Comparison of ENCODE assay signal across 8 cellular contexts in the genomic region with DNA sequence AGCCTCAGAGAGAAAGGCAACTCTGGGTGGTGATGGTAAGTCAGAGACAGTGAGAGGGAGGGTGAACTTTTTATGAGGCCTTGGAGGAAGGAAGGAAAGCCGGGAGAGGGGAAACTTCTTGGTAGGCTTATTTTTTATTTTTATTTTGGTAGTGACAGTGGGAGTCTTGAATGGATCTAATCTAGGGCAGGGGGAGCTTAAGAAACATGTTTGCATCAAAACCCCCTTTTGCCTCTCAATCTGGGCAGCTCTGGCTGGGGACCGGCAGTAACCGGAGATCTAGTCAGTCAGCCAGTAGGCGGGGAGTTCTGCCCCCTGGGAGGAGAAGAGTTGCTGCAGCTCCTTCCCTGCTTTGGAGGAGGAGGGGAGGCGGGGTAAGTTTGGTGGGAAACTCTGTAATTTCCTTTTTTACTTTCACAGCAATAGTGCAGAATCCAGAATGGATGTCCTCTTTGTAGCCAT. TPM values are rescaled to one million over a fixed set of nuclear protein-coding genes. Genes with fewer than 3 reads are reported as not detected.
DNase-seq lines count a peak whose midpoint lies in the region; ATAC-seq and TF ChIP-seq lines count a peak whose summit lies in the region.

Gene C1orf54, plus strand, starts transcription at position 412 of the 462 bp plus-strand sequence. Its CDS starts 28 bp downstream, at position 440.

- POLR2A ChIA-PET in CD8-positive, alpha-beta memory T cell (lab: Charles Lee), result no interaction called here
- POLR2A ChIA-PET in CD4-positive, alpha-beta T cell (lab: Charles Lee), result no interaction called here

- ATAC-seq in HG03139 (IDR thresholded peaks at IDR 0.05; ENCODE audit: unreplicated experiment) (no peak), GM19397 (IDR thresholded peaks at IDR 0.05; ENCODE audit: unreplicated experiment) (no peak), GM18907 (IDR thresholded peaks at IDR 0.05; ENCODE audit: unreplicated experiment) (no peak)
- no peak for ATAC-seq in CD4-positive, alpha-beta T cell (ENCODE audit: poor library complexity)

- DNase-seq in CD8-positive, alpha-beta memory T cell, result no peak
- DNase-seq in OCI-M1 (lab: John Stamatoyannopoulos, UW), result peak; percentile 71
- peak; percentile 69 for DNase-seq in fibroblast of the aortic adventitia (ENCODE audit: low read depth)
- DNase-seq in osteocyte (ENCODE audit: extremely low spot score, unreplicated experiment), result peak; percentile 88
- no peak for DNase-seq in CD4-positive, alpha-beta T cell

- no peak within 1 kb of the TSS for H3K27ac Mint-ChIP-seq in CD8-positive, alpha-beta memory T cell
- H3K27ac Mint-ChIP-seq in osteocyte (ENCODE audit: unreplicated experiment), result peak within 1 kb of the TSS; percentile 98
- no peak within 1 kb of the TSS for H3K27ac Mint-ChIP-seq in CD4-positive, alpha-beta T cell

- TF ChIP-seq CTCF in fibroblast of the aortic adventitia (IDR thresholded peaks at IDR 0.05; ENCODE audit: insufficient read depth, low read length), result peak; percentile 36
- peak; percentile 40 for TF ChIP-seq CTCF in osteocyte (IDR thresholded peaks at IDR 0.05)
- TF ChIP-seq CTCF in CD4-positive, alpha-beta T cell (IDR thresholded peaks at IDR 0.05), result no peak

- peaks cover 8 to 23% (median 10%) of the 10 kb centered on the region in 3 donors for H3K36me3 Mint-ChIP-seq in CD8-positive, alpha-beta memory T cell
- H3K36me3 Mint-ChIP-seq in osteocyte (ENCODE audit: unreplicated experiment), result peaks cover 8% of the 10 kb centered on the region
- H3K36me3 Mint-ChIP-seq in CD4-positive, alpha-beta T cell (ENCODE audit: low read depth), result peaks cover 27% of the 10 kb centered on the region

- peaks cover 16 to 25% (median 21%) of the 10 kb centered on the region in 3 donors for H3K4me1 Mint-ChIP-seq in CD8-positive, alpha-beta memory T cell
- peaks cover 41% of the 10 kb centered on the region for H3K4me1 Mint-ChIP-seq in osteocyte (ENCODE audit: unreplicated experiment)
- H3K4me1 Mint-ChIP-seq in CD4-positive, alpha-beta T cell (ENCODE audit: low read depth), result peaks cover 22% of the 10 kb centered on the region

- H3K36me3 ChIP-seq in CD8-positive, alpha-beta memory T cell (ENCODE audit: insufficient read depth, low read length), result no peaks in the 10 kb centered on the region

- peaks cover 17% of the 10 kb centered on the region for H3K4me1 ChIP-seq in CD8-positive, alpha-beta memory T cell (ENCODE audit: insufficient read depth, low read length)

- H3K27me3 ChIP-seq in CD8-positive, alpha-beta memory T cell (ENCODE audit: insufficient read depth, low read length, poor library complexity, severe bottlenecking), result no peaks in the 10 kb centered on the region
- no peaks in the 10 kb centered on the region for H3K27me3 ChIP-seq in CD4-positive, alpha-beta T cell (ENCODE audit: control insufficient read depth, insufficient read depth, low read length)

- no peaks in the 10 kb centered on the region for H3K9me3 ChIP-seq in CD8-positive, alpha-beta memory T cell (ENCODE audit: low read length)
- H3K9me3 ChIP-seq in CD4-positive, alpha-beta T cell (ENCODE audit: control insufficient read depth, low read length), result no peaks in the 10 kb centered on the region

- peak within 1 kb of the TSS; percentile 12 for H3K27ac ChIP-seq in CD8-positive, alpha-beta memory T cell (ENCODE audit: low read depth, low read length)
- H3K27ac ChIP-seq in CD4-positive, alpha-beta T cell (ENCODE audit: low read depth, low read length), result no peak within 1 kb of the TSS

- CTCF ChIA-PET in CD8-positive, alpha-beta memory T cell (lab: Charles Lee), result interaction anchor here (0.8 to 6.5 kb wide), 2 partner anchors 10 to 17 kb away, joined by 3 to 32 read pairs; partner anchors contain the start of gene CA14
- CTCF ChIA-PET in CD4-positive, alpha-beta T cell (lab: Charles Lee), result interaction anchor here (1.1 kb wide), 1 partner anchor 9 kb away, joined by 3 read pairs; no protein-coding TSS in a partner anchor

- intact Hi-C loops in CD4-positive, alpha-beta T cell (cut with DNase I, micrococcal nuclease), result no loop called here

- peak within 1 kb of the TSS in 1 of 7 donors; percentile 48 for H3K4me3 Mint-ChIP-seq in CD8-positive, alpha-beta memory T cell
- peak within 1 kb of the TSS; percentile 76 for H3K4me3 Mint-ChIP-seq in osteocyte (ENCODE audit: unreplicated experiment)
- H3K4me3 Mint-ChIP-seq in CD4-positive, alpha-beta T cell, result no peak within 1 kb of the TSS

- H3K4me3 ChIP-seq in CD8-positive, alpha-beta memory T cell (ENCODE audit: low read length), result no peak within 1 kb of the TSS
- H3K4me3 ChIP-seq in fibroblast of the aortic adventitia (ENCODE audit: low read depth, low read length), result peak within 1 kb of the TSS; percentile 66

- H3K27me3 Mint-ChIP-seq in CD8-positive, alpha-beta memory T cell, result peaks cover 0 to 5% of the 10 kb centered on the region in 2 donors
- H3K27me3 Mint-ChIP-seq in osteocyte (ENCODE audit: unreplicated experiment), result no peaks in the 10 kb centered on the region
- no peaks in the 10 kb centered on the region for H3K27me3 Mint-ChIP-seq in CD4-positive, alpha-beta T cell

- no peaks in the 10 kb centered on the region for H3K9me3 Mint-ChIP-seq in CD8-positive, alpha-beta memory T cell
- no peaks in the 10 kb centered on the region for H3K9me3 Mint-ChIP-seq in osteocyte (ENCODE audit: unreplicated experiment)
- H3K9me3 Mint-ChIP-seq in CD4-positive, alpha-beta T cell, result no peaks in the 10 kb centered on the region

RNA-seq across cellular contexts. Expression of gene C1orf54, which starts in this region (rescaled TPM):
- total RNA-seq in CD8-positive, alpha-beta memory T cell, result under 1 TPM; 0.60 to 0.61 TPM
- polyA plus RNA-seq in CD8-positive, alpha-beta memory T cell, result 4.0 TPM
- total RNA-seq in fibroblast of the aortic adventitia (ENCODE audit: low replicate concordance), result 33.3 and 76.5 TPM in 2 replicates
- 49.9 and 55.6 TPM in 2 replicates for total RNA-seq in osteocyte
- 1 to 10 TPM; 4.1 to 4.4 TPM for total RNA-seq in CD4-positive, alpha-beta T cell

Comparison
In these comparisons a context has a peak if more than half of its experiments do, and no peak if none do; other contexts are left out.
1. DNase-seq: peak in OCI-M1 (single experiment), fibroblast of the aortic adventitia (single experiment) and osteocyte (single experiment); none in CD8-positive, alpha-beta memory T cell (0 of 5) and CD4-positive, alpha-beta T cell (0 of 10).